8 cellular contexts compared by ENCODE assay signal in the genomic region with DNA sequence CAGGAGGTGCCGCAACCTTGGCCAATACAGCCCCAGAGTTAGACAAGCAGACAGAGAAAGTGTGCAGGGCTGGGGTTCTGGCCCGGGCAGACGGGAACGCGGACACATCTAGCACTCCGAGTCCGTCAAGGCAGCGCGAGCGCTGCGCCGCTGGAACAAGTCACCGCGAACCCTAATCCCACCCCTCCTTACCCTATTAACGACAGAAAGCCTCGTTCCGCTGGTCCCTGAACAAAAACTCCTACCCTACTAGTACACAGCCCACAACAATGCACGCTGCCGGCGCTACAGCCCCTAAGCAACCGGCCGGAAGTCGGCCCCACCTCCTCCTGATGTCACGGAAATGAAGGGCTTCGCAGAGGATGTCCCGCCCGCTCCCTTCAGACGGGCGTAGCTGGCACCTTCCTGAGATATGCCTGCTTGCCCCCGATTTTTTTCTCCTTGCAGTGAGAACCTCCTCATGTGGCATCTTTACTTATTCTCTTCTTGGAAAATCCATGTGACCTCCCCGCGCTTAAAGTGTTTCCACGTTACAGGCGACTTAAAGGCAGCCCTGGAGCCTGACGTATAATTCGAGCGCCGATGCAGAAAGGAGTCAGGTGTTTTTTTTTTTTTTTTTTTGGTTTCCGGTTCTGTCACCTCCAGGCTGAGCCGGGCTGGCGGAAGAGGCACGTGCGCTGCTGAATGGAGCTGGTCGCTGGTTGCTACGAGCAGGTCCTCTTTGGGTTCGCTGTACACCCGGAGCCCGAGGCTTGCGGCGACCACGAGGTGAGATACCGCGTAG. TPM values are rescaled to one million over a fixed set of nuclear protein-coding genes. Genes with fewer than 3 reads are reported as not detected.
DNase-seq lines count a peak whose midpoint lies in the region; ATAC-seq and TF ChIP-seq lines count a peak whose summit lies in the region.

C6orf52 (minus strand) TSS at position 315 of the 784 bp plus-strand sequence. CDS start 7,066 bp downstream, outside the sequence.
A gene with protein sequence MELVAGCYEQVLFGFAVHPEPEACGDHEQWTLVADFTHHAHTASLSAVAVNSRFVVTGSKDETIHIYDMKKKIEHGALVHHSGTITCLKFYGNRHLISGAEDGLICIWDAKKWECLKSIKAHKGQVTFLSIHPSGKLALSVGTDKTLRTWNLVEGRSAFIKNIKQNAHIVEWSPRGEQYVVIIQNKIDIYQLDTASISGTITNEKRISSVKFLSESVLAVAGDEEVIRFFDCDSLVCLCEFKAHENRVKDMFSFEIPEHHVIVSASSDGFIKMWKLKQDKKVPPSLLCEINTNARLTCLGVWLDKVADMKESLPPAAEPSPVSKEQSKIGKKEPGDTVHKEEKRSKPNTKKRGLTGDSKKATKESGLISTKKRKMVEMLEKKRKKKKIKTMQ (plus strand): TSS at position 671 of the 784 bp plus-strand sequence. CDS start 14 bp downstream, at position 685.

- CTCF ChIA-PET in T-cell (lab: Charles Lee) = interaction anchor here (0.6 to 1.4 kb wide), 10 partner anchors 24 to 266 kb away, joined by 3 to 11 read pairs (median 4); partner anchors contain the start of gene TMEM14B (in 1 of the 2)

- H3K9me3 ChIP-seq in upper lobe of left lung = no peaks in the 10 kb centered on the region

- POLR2A ChIA-PET in T-cell (lab: Charles Lee) = interaction anchor here (0.6 to 1.7 kb wide), 9 partner anchors 25 to 849 kb away, joined by 3 to 16 read pairs (median 5); partner anchors contain the start of gene TMEM14B (in 1 of the 2)

- no peaks in the 10 kb centered on the region for H3K9me3 Mint-ChIP-seq in T-cell

- in situ Hi-C loops in GM13977 (cut with MboI; ENCODE audit: low pct_unique_long_range_greater_than_20kb, low sequenced_read_pairs, unreplicated experiment) = no loop called here

- H3K27ac ChIP-seq in upper lobe of left lung = peak within 1 kb of the TSS; percentile 91 to 97 (median 94)

- H3K27me3 ChIP-seq in upper lobe of left lung = no peaks in the 10 kb centered on the region

- H3K4me3 Mint-ChIP-seq in T-cell = peak within 1 kb of the TSS; percentile 93 to 99 (median 99)

- TF ChIP-seq CTCF in GM13977 (IDR thresholded peaks at IDR 0.05; ENCODE audit: extremely low read depth, insufficient read depth, missing control alignments) (no peak), upper lobe of left lung (IDR thresholded peaks at IDR 0.05) (peak in 3 of 6 experiments; percentile 3 to 10 (median 7))

- DNase-seq in GM13977 (ENCODE audit: low spot score) = peak; percentile 89
- peak; percentile 96 for DNase-seq in NCI-H146 (lab: John Stamatoyannopoulos, UW)
- peak; percentile 88 to 95 (median 92) for DNase-seq in T-cell
- peak; percentile 90 for DNase-seq in amniotic epithelial cell (ENCODE audit: low read depth)
- DNase-seq in left cardiac atrium = peak; percentile 95
- DNase-seq in posterior cingulate gyrus = peak; percentile 89 to 99 (median 94)
- DNase-seq in upper lobe of left lung = peak; percentile 91 to 94

- peaks cover 16% of the 10 kb centered on the region for H3K36me3 Mint-ChIP-seq in T-cell

- ATAC-seq in HG02870 (IDR thresholded peaks at IDR 0.05; ENCODE audit: unreplicated experiment) (peak; percentile 99), T-cell (replicated peaks in 1 of 4) (peak; percentile 95 to 97 (median 96)), left cardiac atrium (peak; percentile 99), upper lobe of left lung (ENCODE audit: low FRiP score in 2 of 2) (peak; percentile 99 to 100)

- 0 to 1% methylated on average over 37 to 53 of the region's 53 CpGs for WGBS in upper lobe of left lung, 2 donors

- H3K4me3 ChIP-seq in upper lobe of left lung = peak within 1 kb of the TSS; percentile 83 to 94 (median 92)

- peak in 1 of 4 donors; percentile 61 for TF ChIP-seq EP300 in upper lobe of left lung (IDR thresholded peaks at IDR 0.05)

- H3K27ac Mint-ChIP-seq in T-cell = peak within 1 kb of the TSS; percentile 100

- peaks cover 19 to 31% (median 28%) of the 10 kb centered on the region in 4 donors for H3K4me1 ChIP-seq in upper lobe of left lung

- intact Hi-C loops in left cardiac atrium (cut with DNase I) = loop anchor here in 1 of 2 donors (2.0 to 5.0 kb wide), 3 partner anchors 28 to 182 kb away; partner anchors contain the start of genes TMEM14B and TMEM14C
- intact Hi-C loops in posterior cingulate gyrus (cut with DNase I) = loop anchor here (1.0 to 10.0 kb wide), 5 partner anchors 29 to 843 kb away; partner anchors contain the start of genes TMEM14B, TMEM14C and TMEM170B

- H3K36me3 ChIP-seq in upper lobe of left lung = peaks cover 0 to 20% (median 9%) of the 10 kb centered on the region in 4 donors

- H3K4me1 Mint-ChIP-seq in T-cell = peaks cover 40 to 47% (median 41%) of the 10 kb centered on the region in 3 donors

- TF ChIP-seq POLR2A in upper lobe of left lung (IDR thresholded peaks at IDR 0.05) = peak in 3 of 4 donors; percentile 72 to 92 (median 84)

- peaks cover 0 to 2% of the 10 kb centered on the region in 2 donors for H3K27me3 Mint-ChIP-seq in T-cell

RNA-seq across cellular contexts. Expression of gene C6orf52, which starts in this region (rescaled TPM):
- total RNA-seq in T-cell = 1 to 10 TPM in 3 of 5 donors, not detected in 2; 1.1 to 1.7 (median 1.5) TPM
- not detected for total RNA-seq in left cardiac atrium
- 1 to 10 TPM in 2 of 6 donors, not detected in 4; 1.6 to 3.2 TPM for total RNA-seq in upper lobe of left lung

RNA-seq across cellular contexts. Expression of the second gene that starts in this region (rescaled TPM):
- total RNA-seq in T-cell (10 to 100 TPM in 1 of 5 donors, 1 to 10 TPM in 4; 5.2 to 10.2 (median 7.4) TPM), left cardiac atrium (10 to 100 TPM in 1 of 2 donors, 1 to 10 TPM in 1; 9.0 to 14.9 TPM), upper lobe of left lung (10 to 100 TPM in 3 of 6 donors, 1 to 10 TPM in 3; 6.0 to 15.8 (median 10.8) TPM)

Comparison
In these comparisons a context has a peak if more than half of its experiments do, and no peak if none do; other contexts are left out.
1. Peak in every context shown above with its lines: DNase-seq, ATAC-seq, H3K4me3 ChIP-seq and H3K27ac ChIP-seq.